In the genomic region with DNA sequence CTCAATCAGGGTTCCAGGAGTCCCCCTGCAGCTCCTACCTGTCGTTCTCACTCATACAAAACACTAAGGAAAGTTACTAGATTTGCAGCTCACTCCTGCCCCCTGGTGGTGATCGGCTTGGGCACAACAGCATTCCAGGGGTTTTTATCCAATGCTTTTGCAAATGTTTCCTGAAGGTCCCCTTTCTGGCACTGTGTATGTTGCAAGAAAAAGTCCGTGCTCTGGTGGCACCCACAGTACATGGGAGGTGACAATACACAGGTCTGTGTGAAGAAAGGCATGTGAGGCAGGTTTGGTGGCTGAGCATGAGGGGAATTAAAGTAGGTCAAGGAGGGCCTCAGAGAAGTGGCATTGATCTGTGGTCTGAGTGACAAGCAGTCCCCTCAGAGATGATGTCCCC, we compare ENCODE assay signal across 8 cellular contexts. TPM values are rescaled to one million over a fixed set of nuclear protein-coding genes. Genes with fewer than 3 reads are reported as not detected.
DNase-seq lines count a peak whose midpoint lies in the region; ATAC-seq and TF ChIP-seq lines count a peak whose summit lies in the region.

No MANE protein-coding gene starts in this region.

- no peaks in the 10 kb centered on the region for H3K9me2 ChIP-seq in SU-DHL-6 (replicated peaks; ENCODE audit: insufficient read depth, low read length)

- H3K27me3 Mint-ChIP-seq in activated naive CD8-positive, alpha-beta T cell treated with anti-CD3 and anti-CD28 coated beads for 36 hours = no peaks in the 10 kb centered on the region

- H3K79me2 ChIP-seq in SU-DHL-6 (ENCODE audit: insufficient read depth, low read length) = no peaks in the 10 kb centered on the region

- no peaks in the 10 kb centered on the region for H3K9me3 ChIP-seq in SU-DHL-6 (ENCODE audit: insufficient read depth, low read length)
- no peaks in the 10 kb centered on the region for H3K9me3 ChIP-seq in cardiac muscle cell (ENCODE audit: low read depth)

- DNase-seq in GF-D8 (lab: John Stamatoyannopoulos, UW) = peak; percentile 43
- DNase-seq in NCI-H1105 (lab: John Stamatoyannopoulos, UW) = peak; percentile 72
- peak; percentile 60 for DNase-seq in activated naive CD8-positive, alpha-beta T cell treated with anti-CD3 and anti-CD28 coated beads for 36 hours
- peak; percentile 85 to 90 for DNase-seq in cardiac muscle cell (ENCODE audit: low read depth in 1 of 2, low spot score in 1 of 2)
- peak; percentile 59 for DNase-seq in pulmonary artery endothelial cell (ENCODE audit: low read depth, low spot score)

- H3F3A ChIP-seq in SU-DHL-6 (ENCODE audit: insufficient read depth) = peaks cover 6% of the 10 kb centered on the region; the same call in 1 of the 2 replicates

- H3K9ac ChIP-seq in SU-DHL-6 (ENCODE audit: low read length) = no peak overlapping the region

- H3K9me3 Mint-ChIP-seq in activated naive CD8-positive, alpha-beta T cell treated with anti-CD3 and anti-CD28 coated beads for 36 hours = no peaks in the 10 kb centered on the region

- H3K4me3 Mint-ChIP-seq in activated naive CD8-positive, alpha-beta T cell treated with anti-CD3 and anti-CD28 coated beads for 36 hours = no peak overlapping the region

- peak overlapping the region; percentile 52 for H3K27ac Mint-ChIP-seq in activated naive CD8-positive, alpha-beta T cell treated with anti-CD3 and anti-CD28 coated beads for 36 hours

- H2AFZ ChIP-seq in SU-DHL-6 (ENCODE audit: low read depth, low read length, severe bottlenecking) = no peak overlapping the region

- no peak overlapping the region for H3K4me2 ChIP-seq in SU-DHL-6 (ENCODE audit: low read depth, low read length, poor library complexity, severe bottlenecking)

- H3K4me3 ChIP-seq in SU-DHL-6 (ENCODE audit: insufficient read depth, low read length, poor library complexity, severe bottlenecking) (no peak overlapping the region), cardiac muscle cell (no peak overlapping the region)

- no peaks in the 10 kb centered on the region for H3K4me1 ChIP-seq in cardiac muscle cell (ENCODE audit: low read depth)

- H3K27me3 ChIP-seq in SU-DHL-6 (ENCODE audit: low read length) = no peaks in the 10 kb centered on the region
- H3K27me3 ChIP-seq in cardiac muscle cell = no peaks in the 10 kb centered on the region

- ATAC-seq in HG03460 (IDR thresholded peaks at IDR 0.05; ENCODE audit: unreplicated experiment) (no peak), HG03045 (IDR thresholded peaks at IDR 0.05; ENCODE audit: unreplicated experiment) (no peak)

- H3K27ac ChIP-seq in SU-DHL-6 (ENCODE audit: low read depth, low read length) = no peak overlapping the region
- no peak overlapping the region for H3K27ac ChIP-seq in cardiac muscle cell

- TF ChIP-seq CTCF in SU-DHL-6 (IDR thresholded peaks at IDR 0.05; ENCODE audit: insufficient read depth, low read length, poor library complexity, severe bottlenecking) (peak; percentile 98), cardiac muscle cell (IDR thresholded peaks at IDR 0.05; ENCODE audit: low read depth, low read length) (peak; percentile 94)

- H3K4me1 Mint-ChIP-seq in activated naive CD8-positive, alpha-beta T cell treated with anti-CD3 and anti-CD28 coated beads for 36 hours = peaks cover 9% of the 10 kb centered on the region

- H4K20me1 ChIP-seq in SU-DHL-6 (ENCODE audit: low read depth, low read length) = no peaks in the 10 kb centered on the region

- H3K36me3 ChIP-seq in SU-DHL-6 (ENCODE audit: low read length) (no peaks in the 10 kb centered on the region), cardiac muscle cell (peaks cover 27% of the 10 kb centered on the region)

- peaks cover 18% of the 10 kb centered on the region for H3K36me3 Mint-ChIP-seq in activated naive CD8-positive, alpha-beta T cell treated with anti-CD3 and anti-CD28 coated beads for 36 hours

RNA-seq across cellular contexts. Expression of gene TYK2, which starts 8.6 kb away (rescaled TPM):
- 100 to 1,000 TPM; 153 to 155 TPM for total RNA-seq in activated naive CD8-positive, alpha-beta T cell treated with anti-CD3 and anti-CD28 coated beads for 36 hours
- 126 and 135 TPM in 2 replicates for total RNA-seq in cardiac muscle cell
- 142 and 148 TPM in 2 replicates for polyA plus RNA-seq in cardiac muscle cell
- 96.9 and 143 TPM in 2 replicates for total RNA-seq in pulmonary artery endothelial cell

RNA-seq across cellular contexts. Expression of gene CDC37, which starts 14.4 kb away (rescaled TPM):
- total RNA-seq in activated naive CD8-positive, alpha-beta T cell treated with anti-CD3 and anti-CD28 coated beads for 36 hours = 100 to 1,000 TPM; 242 to 252 TPM
- total RNA-seq in cardiac muscle cell (240 and 298 TPM in 2 replicates), pulmonary artery endothelial cell (335 and 371 TPM in 2 replicates)
- polyA plus RNA-seq in cardiac muscle cell = 229 and 233 TPM in 2 replicates

RNA-seq across cellular contexts. Expression of gene PDE4A, which starts 31.4 kb away (rescaled TPM):
- 10 to 100 TPM; 10.6 to 11.4 TPM for total RNA-seq in activated naive CD8-positive, alpha-beta T cell treated with anti-CD3 and anti-CD28 coated beads for 36 hours
- total RNA-seq in cardiac muscle cell (1.0 and 2.5 TPM in 2 replicates), pulmonary artery endothelial cell (2.6 and 2.7 TPM in 2 replicates)
- 2.4 and 3.4 TPM in 2 replicates for polyA plus RNA-seq in cardiac muscle cell

RNA-seq across cellular contexts. Expression of gene ICAM3, which starts 49.5 kb away (rescaled TPM):
- total RNA-seq in activated naive CD8-positive, alpha-beta T cell treated with anti-CD3 and anti-CD28 coated beads for 36 hours = 10 to 100 TPM; 76.3 to 79.6 TPM
- total RNA-seq in cardiac muscle cell (2.9 and 9.0 TPM in 2 replicates), pulmonary artery endothelial cell (11.1 TPM in 2 replicates)
- polyA plus RNA-seq in cardiac muscle cell = 8.6 and 12.7 TPM in 2 replicates

RNA-seq across cellular contexts. Expression of gene RAVER1, which starts 55.6 kb away (rescaled TPM):
- 100 to 1,000 TPM; 103 to 107 TPM for total RNA-seq in activated naive CD8-positive, alpha-beta T cell treated with anti-CD3 and anti-CD28 coated beads for 36 hours
- 46.9 and 56.2 TPM in 2 replicates for total RNA-seq in cardiac muscle cell
- 68.2 and 71.2 TPM in 2 replicates for polyA plus RNA-seq in cardiac muscle cell
- total RNA-seq in pulmonary artery endothelial cell = 10.3 and 13.8 TPM in 2 replicates
